In the genomic region with DNA sequence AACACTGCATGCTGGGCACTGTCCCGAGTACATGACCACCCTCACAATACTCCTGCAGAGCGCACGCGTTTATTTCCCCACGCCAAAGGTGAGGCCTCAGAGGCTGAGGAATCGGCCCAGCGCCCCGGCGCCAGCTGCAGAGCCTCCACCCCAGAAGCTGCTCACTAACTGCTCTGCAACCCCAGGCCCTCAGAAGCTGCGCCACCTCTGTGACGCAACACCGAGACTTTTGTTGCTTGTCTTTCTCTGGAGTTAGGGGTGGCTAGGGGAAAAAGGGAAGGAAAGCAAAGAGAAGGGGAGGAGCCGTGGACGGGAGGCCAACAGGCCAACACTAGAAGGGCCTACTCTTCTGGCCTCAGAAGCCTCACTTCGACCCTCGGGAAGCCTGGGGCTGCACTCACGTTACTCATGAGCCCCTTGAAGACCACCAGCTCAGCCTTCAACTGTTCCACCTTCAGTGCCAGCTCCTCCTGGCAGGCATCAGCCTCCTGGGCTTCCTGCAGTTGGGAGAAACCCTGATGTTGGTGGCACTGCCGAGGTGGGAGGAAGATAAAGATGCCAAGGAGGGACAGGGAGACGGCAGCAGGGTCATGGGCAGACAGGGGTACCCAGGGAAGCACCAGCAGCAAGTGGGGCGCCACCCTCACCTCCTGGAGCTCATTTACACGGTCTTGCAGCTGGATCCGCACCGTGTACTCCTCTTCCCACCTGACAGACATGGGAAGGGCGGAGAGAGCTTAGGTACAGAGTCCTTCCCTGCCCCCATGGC, we compare ENCODE assay signal across 7 cellular contexts. TPM values are rescaled to one million over a fixed set of nuclear protein-coding genes. Genes with fewer than 3 reads are reported as not detected.
DNase-seq lines count a peak whose midpoint lies in the region; TF ChIP-seq lines count a peak whose summit lies in the region.
"Had no signal": no experiment of that assay in that cellular context is flagged by ENCODE, and none has a peak within 500 bp of the region (broad histone marks: within the 10 kb centered on the region; RNA-seq: fewer than 3 reads in every experiment).

No MANE protein-coding gene starts in this region.

- intact Hi-C loops in cardiac septum (cut with DNase I) = loop anchor here (5.0 kb wide), 2 partner anchors 128 to 213 kb away; no protein-coding TSS in a partner anchor

- no peak for TF ChIP-seq CTCF in nephron progenitor cell (IDR thresholded peaks at IDR 0.05)

- no peaks in the 10 kb centered on the region for H3K27me3 ChIP-seq in subcutaneous abdominal adipose tissue (ENCODE audit: control insufficient read depth in 5 of 5, insufficient read depth in 4 of 5, low read length in 5 of 5)

- no peaks in the 10 kb centered on the region for H3K27me3 Mint-ChIP-seq in nephron progenitor cell (ENCODE audit: low read depth, poor library complexity)

- peak overlapping the region; percentile 26 for H3K27ac ChIP-seq in subcutaneous abdominal adipose tissue (ENCODE audit: low read depth, low read length)

- H3K27ac Mint-ChIP-seq in nephron progenitor cell = no peak overlapping the region

- DNase-seq in NOMO-1 treated with DMSO at 0.1 percent for 48 hours (lab: John Stamatoyannopoulos, UW; ENCODE audit: unreplicated experiment) (peak; percentile 89), cardiac septum (ENCODE audit: low spot score) (peak; percentile 79), nephron progenitor cell (no peak), AG08396 (ENCODE audit: low spot score) (no peak), NCI-H2227 (lab: John Stamatoyannopoulos, UW; ENCODE audit: unreplicated experiment) (no peak)
- DNase-seq: NCI-H2171 treated with DMSO at 0.1 percent for 48 hours had no signal

- peaks cover 52% of the 10 kb centered on the region for H3K4me1 Mint-ChIP-seq in nephron progenitor cell

- H3K9me3 ChIP-seq in subcutaneous abdominal adipose tissue (ENCODE audit: control insufficient read depth in 5 of 5, low read length in 5 of 5) = no peaks in the 10 kb centered on the region

- no peak overlapping the region for H3K4me3 Mint-ChIP-seq in nephron progenitor cell

- peaks cover 2 to 52% (median 44%) of the 10 kb centered on the region in 5 donors for H3K36me3 ChIP-seq in subcutaneous abdominal adipose tissue (ENCODE audit: control insufficient read depth in 5 of 5, insufficient read depth in 5 of 5, low read length in 5 of 5)

- peaks cover 16 to 78% (median 68%) of the 10 kb centered on the region in 5 donors for H3K4me1 ChIP-seq in subcutaneous abdominal adipose tissue (ENCODE audit: control insufficient read depth in 5 of 5, insufficient read depth in 5 of 5, low read length in 5 of 5)

- peaks cover 36% of the 10 kb centered on the region for H3K36me3 Mint-ChIP-seq in nephron progenitor cell (ENCODE audit: low read depth)

- H3K4me3 ChIP-seq in subcutaneous abdominal adipose tissue (ENCODE audit: low read depth in 1 of 5, low read length in 5 of 5) = peak overlapping the region in 2 of 5 donors; percentile 7 to 9

- peak overlapping the region in 2 of 5 donors; percentile 29 to 46 for H3K9ac ChIP-seq in subcutaneous abdominal adipose tissue (ENCODE audit: low read length in 5 of 5)

- no peaks in the 10 kb centered on the region for H3K9me3 Mint-ChIP-seq in nephron progenitor cell

RNA-seq across cellular contexts. Expression of a gene that starts 5.4 kb away (rescaled TPM):
- 24.8 TPM for total RNA-seq in cardiac septum

RNA-seq across cellular contexts. Expression of a gene that starts 16.2 kb away (rescaled TPM):
- 4,827 TPM for total RNA-seq in cardiac septum

RNA-seq across cellular contexts. Expression of a gene that starts 17.6 kb away (rescaled TPM):
- 18.5 TPM for total RNA-seq in cardiac septum

RNA-seq across cellular contexts. Expression of a gene that starts 56.6 kb away (rescaled TPM):
- total RNA-seq in cardiac septum = 12.0 TPM

RNA-seq across cellular contexts. Expression of a gene that starts 56.7 kb away (rescaled TPM):
- 186 TPM for total RNA-seq in cardiac septum

Comparison
In these comparisons a context has a peak if more than half of its experiments do, and no peak if none do; other contexts are left out.
1. DNase-seq: peak in NOMO-1 treated with DMSO at 0.1 percent for 48 hours (single experiment) and cardiac septum (single experiment); none in nephron progenitor cell (single experiment), AG08396 (single experiment) and NCI-H2227 (single experiment).